In the genomic region with DNA sequence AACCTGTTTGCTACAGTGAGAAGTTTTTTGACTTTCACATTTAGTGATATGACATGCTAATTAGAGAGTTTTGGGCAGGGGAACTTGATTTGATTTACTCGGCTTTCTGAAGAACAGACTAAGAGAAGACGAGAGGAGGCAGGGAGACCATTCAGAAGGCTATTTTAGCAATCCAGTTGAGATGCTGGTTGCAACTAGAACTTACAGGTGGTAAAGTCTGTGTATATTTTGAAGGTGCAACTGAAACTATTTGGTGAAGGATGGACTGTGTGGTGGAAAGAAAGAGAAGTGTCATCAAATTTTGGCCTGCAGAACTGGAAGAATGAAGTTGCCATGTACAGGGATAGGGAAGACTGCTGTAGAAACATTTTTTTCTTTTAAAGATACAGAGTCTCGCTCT, we compare ENCODE assay signal across 28 cellular contexts. TPM values are rescaled to one million over a fixed set of nuclear protein-coding genes. Genes with fewer than 3 reads are reported as not detected.
A peak's percentile ranks its signal among the peaks of the same experiment; 100 is the strongest.
DNase-seq lines count a peak whose midpoint lies in the region; ATAC-seq, FAIRE-seq and TF ChIP-seq lines count a peak whose summit lies in the region.
"Had no signal": no experiment of that assay in that cellular context is flagged by ENCODE, and none has a peak within 500 bp of the region (broad histone marks: within the 10 kb centered on the region; RNA-seq: fewer than 3 reads in every experiment).

No MANE protein-coding gene starts in this region.

- H3K4me1 Mint-ChIP-seq in stimulated activated naive CD8-positive, alpha-beta T cell treated with anti-CD3 and anti-CD28 coated beads, Interleukin-15, Interleukin-2, amounts not matched to agents 100 ng/mL and 50 ng/mL, for 24 hours (ENCODE audit: low read depth): no peaks in the 10 kb centered on the region
- H3K4me1 Mint-ChIP-seq in stimulated activated naive CD8-positive, alpha-beta T cell treated with anti-CD3 and anti-CD28 coated beads, Interleukin-15, amount 100 ng/mL, for 72 hours: peaks cover 8% of the 10 kb centered on the region
- no peaks in the 10 kb centered on the region for H3K4me1 Mint-ChIP-seq in central memory CD8-positive, alpha-beta T cell

- H3K36me3 Mint-ChIP-seq in stimulated activated naive CD8-positive, alpha-beta T cell treated with anti-CD3 and anti-CD28 coated beads, Interleukin-15, Interleukin-2, amounts not matched to agents 100 ng/mL and 50 ng/mL, for 24 hours (ENCODE audit: low read depth): peaks cover 59% of the 10 kb centered on the region
- peaks cover 39% of the 10 kb centered on the region for H3K36me3 Mint-ChIP-seq in central memory CD8-positive, alpha-beta T cell (ENCODE audit: insufficient read depth)

- H3K27ac Mint-ChIP-seq in stimulated activated naive CD8-positive, alpha-beta T cell treated with anti-CD3 and anti-CD28 coated beads, Interleukin-15, Interleukin-2, amounts not matched to agents 100 ng/mL and 50 ng/mL, for 24 hours: peak overlapping the region; percentile 12
- peak overlapping the region in 1 of 2 donors; percentile 7 for H3K27ac Mint-ChIP-seq in stimulated activated naive CD8-positive, alpha-beta T cell treated with anti-CD3 and anti-CD28 coated beads, Interleukin-15, amount 100 ng/mL, for 72 hours
- peak overlapping the region; percentile 23 for H3K27ac Mint-ChIP-seq in central memory CD8-positive, alpha-beta T cell (ENCODE audit: low read depth)
- H3K27ac Mint-ChIP-seq: activated T-helper 2 cell treated with anti-CD3 and anti-CD28 coated beads, Interferon-gamma antibody, Interleukin-2, Interleukin-4, amounts not matched to agents 10 μg/mL and 5 μg/mL and 100 μg/mL, durations not matched to agents 14 hours and 24 hours and 36 hours had no signal

- no peaks in the 10 kb centered on the region for H3K9me3 ChIP-seq in kidney (ENCODE audit: control insufficient read depth in 1 of 2, low read length in 2 of 2)
- H3K9me3 ChIP-seq: body of pancreas, neutrophil, prostate gland, sigmoid colon, thoracic aorta, uterus had no signal

- FAIRE-seq in kidney (lab: Jason Lieb, UNC): no peak
- FAIRE-seq: frontal cortex had no signal

- no peaks in the 10 kb centered on the region for H4K20me1 ChIP-seq in KMS-11 (ENCODE audit: insufficient read depth)

- intact Hi-C loops in kidney (cut with DNase I): no loop called here
- intact Hi-C loops in posterior vena cava (cut with DNase I): no loop called here

- H3K27ac ChIP-seq in KMS-11 (peak overlapping the region; percentile 60; the same call in 1 of the 2 replicates), kidney (ENCODE audit: low read depth in 2 of 2, low read length in 2 of 2) (no peak overlapping the region)
- H3K27ac ChIP-seq: body of pancreas, neutrophil, prostate gland, sigmoid colon, uterus had no signal

- no peak overlapping the region for H2AFZ ChIP-seq in KMS-11 (ENCODE audit: low read depth)

- no peaks in the 10 kb centered on the region for H3K27me3 ChIP-seq in KMS-11 (ENCODE audit: insufficient read depth, low read depth)
- H3K27me3 ChIP-seq: body of pancreas, dorsolateral prefrontal cortex, neutrophil, sigmoid colon, uterus had no signal

- H3K9me3 Mint-ChIP-seq in stimulated activated naive CD8-positive, alpha-beta T cell treated with anti-CD3 and anti-CD28 coated beads, Interleukin-15, Interleukin-2, amounts not matched to agents 100 ng/mL and 50 ng/mL, for 24 hours: no peaks in the 10 kb centered on the region
- no peaks in the 10 kb centered on the region for H3K9me3 Mint-ChIP-seq in stimulated activated naive CD8-positive, alpha-beta T cell treated with anti-CD3 and anti-CD28 coated beads, Interleukin-15, amount 100 ng/mL, for 72 hours
- no peaks in the 10 kb centered on the region for H3K9me3 Mint-ChIP-seq in central memory CD8-positive, alpha-beta T cell
- H3K9me3 Mint-ChIP-seq: activated T-helper 2 cell treated with anti-CD3 and anti-CD28 coated beads, Interferon-gamma antibody, Interleukin-2, Interleukin-4, amounts not matched to agents 10 μg/mL and 5 μg/mL and 100 μg/mL, durations not matched to agents 14 hours and 24 hours and 36 hours; CD14-positive monocyte had no signal

- no peaks in the 10 kb centered on the region for H3K27me3 Mint-ChIP-seq in stimulated activated naive CD8-positive, alpha-beta T cell treated with anti-CD3 and anti-CD28 coated beads, Interleukin-15, Interleukin-2, amounts not matched to agents 100 ng/mL and 50 ng/mL, for 24 hours
- no peaks in the 10 kb centered on the region for H3K27me3 Mint-ChIP-seq in stimulated activated naive CD8-positive, alpha-beta T cell treated with anti-CD3 and anti-CD28 coated beads, Interleukin-15, amount 100 ng/mL, for 72 hours
- H3K27me3 Mint-ChIP-seq in central memory CD8-positive, alpha-beta T cell: no peaks in the 10 kb centered on the region

- no peak for DNase-seq in stimulated activated naive CD8-positive, alpha-beta T cell treated with anti-CD3 and anti-CD28 coated beads, Interleukin-15, amount 100 ng/mL, for 72 hours
- no peak for DNase-seq in central memory CD8-positive, alpha-beta T cell (ENCODE audit: low spot score in 2 of 2)
- DNase-seq in kidney (no peak), posterior vena cava (ENCODE audit: low spot score) (no peak)
- DNase-seq: activated CD4-positive, alpha-beta T cell treated with anti-CD3 and anti-CD28 coated beads for 1 hour; body of pancreas; dorsolateral prefrontal cortex; H7; KBM-7; left colon; mammary epithelial cell; NCI-H1436 treated with DMSO at 0.1 percent for 48 hours; NCI-H2107; NCI-H446; NCI-H82; sigmoid colon; stimulated activated CD4-positive, alpha-beta T cell treated with anti-CD3 and anti-CD28 coated beads, Interleukin-4, amount 100 ng/mL, for 24 hours; stimulated activated naive CD4-positive, alpha-beta T cell; uterus had no signal

- H3K4me3 Mint-ChIP-seq in stimulated activated naive CD8-positive, alpha-beta T cell treated with anti-CD3 and anti-CD28 coated beads, Interleukin-15, Interleukin-2, amounts not matched to agents 100 ng/mL and 50 ng/mL, for 24 hours: no peak overlapping the region
- H3K4me3 Mint-ChIP-seq in stimulated activated naive CD8-positive, alpha-beta T cell treated with anti-CD3 and anti-CD28 coated beads, Interleukin-15, amount 100 ng/mL, for 72 hours: no peak overlapping the region
- no peak overlapping the region for H3K4me3 Mint-ChIP-seq in central memory CD8-positive, alpha-beta T cell
- H3K4me3 Mint-ChIP-seq: CD14-positive monocyte had no signal

- H3K79me2 ChIP-seq in KMS-11 (ENCODE audit: insufficient read depth, low read depth): no peaks in the 10 kb centered on the region

- TF ChIP-seq CTCF in KMS-11 (conservative IDR thresholded peaks at IDR 0.05; ENCODE audit: low read depth, low read length): no peak
- no peak for TF ChIP-seq CTCF in kidney (IDR thresholded peaks at IDR 0.05; ENCODE audit: borderline replicate concordance, extremely low read depth, insufficient read depth)

- H3K36me3 ChIP-seq in KMS-11 (ENCODE audit: insufficient read depth) (peaks cover 3% of the 10 kb centered on the region; the same call in 1 of the 2 replicates), kidney (ENCODE audit: control insufficient read depth in 1 of 2, insufficient read depth in 2 of 2, low read length in 2 of 2) (peaks cover 8 to 15% of the 10 kb centered on the region in 2 donors)
- H3K36me3 ChIP-seq: prostate gland, uterus had no signal

- H3K9ac ChIP-seq in KMS-11 (peak overlapping the region; percentile 11; the same call in 1 of the 2 replicates), kidney (ENCODE audit: low read length in 2 of 2) (no peak overlapping the region)

- peak overlapping the region; percentile 52; the same call in 1 of the 2 replicates for H3K4me2 ChIP-seq in KMS-11

- H3K4me1 ChIP-seq in KMS-11 (ENCODE audit: low read depth, poor library complexity, severe bottlenecking): peaks cover 97% of the 10 kb centered on the region
- H3K4me1 ChIP-seq in kidney (ENCODE audit: control insufficient read depth in 1 of 2, insufficient read depth in 1 of 2, low read depth in 1 of 2, low read length in 2 of 2): no peaks in the 10 kb centered on the region
- H3K4me1 ChIP-seq: uterus had no signal

- no peak for ATAC-seq in stimulated activated naive CD8-positive, alpha-beta T cell treated with anti-CD3 and anti-CD28 coated beads, Interleukin-15, amount 100 ng/mL, for 72 hours
- no peak for ATAC-seq in central memory CD8-positive, alpha-beta T cell (replicated peaks; ENCODE audit: extremely low read depth, poor library complexity, severe bottlenecking)
- no peak for ATAC-seq in GM18858 (IDR thresholded peaks at IDR 0.05; ENCODE audit: unreplicated experiment)
- ATAC-seq: body of pancreas, left colon had no signal

- no peak overlapping the region for H3K4me3 ChIP-seq in KMS-11 (IDR thresholded peaks at IDR 0.05; ENCODE audit: insufficient read depth, low read depth, low read length)
- H3K4me3 ChIP-seq in kidney (ENCODE audit: low read length in 2 of 2): no peak overlapping the region
- H3K4me3 ChIP-seq: body of pancreas, dorsolateral prefrontal cortex, prostate gland, sigmoid colon, thoracic aorta, uterus had no signal

RNA-seq across cellular contexts. Expression of a gene that starts 42.2 kb away (rescaled TPM):
- total RNA-seq in kidney (220 TPM), posterior vena cava (100 to 1,000 TPM; 193 to 198 TPM)
- polyA plus RNA-seq in kidney (ENCODE audit: insufficient read depth, low read depth, low replicate concordance): 49.1 TPM
